32 cellular contexts compared by ENCODE assay signal in genomic region chr1:60268451-60268850, GRCh38.
"Had no signal": no experiment of that assay in that cellular context is flagged by ENCODE, and none has a peak within 500 bp of the region (broad histone marks: within the 10 kb centered on the region; RNA-seq: fewer than 3 reads in every experiment).

No MANE protein-coding gene starts in this region.

- H3K4me3 ChIP-seq: MG63, PC-9, SJSA1 had no signal

- H2AFZ ChIP-seq: PC-9 had no signal

- ATAC-seq: Panc1 had no signal

- H3K9ac ChIP-seq: KMS-11, SK-N-SH had no signal

- H3K27ac ChIP-seq: KMS-11, PC-9, SJSA1 had no signal

- FAIRE-seq: RCC 7860 had no signal

- H3K36me3 ChIP-seq: MG63, SJSA1 had no signal

- H3K4me1 ChIP-seq: SJSA1 had no signal

- H3K4me2 ChIP-seq: KMS-11, PC-9, SK-N-SH had no signal

- H3K27me3 ChIP-seq: MG63, SJSA1 had no signal

- DNase-seq: Kasumi-1, MG63, NCI-H1048, NCI-H1092 treated with DMSO at 0.1 percent for 48 hours, NCI-H1105 treated with DMSO at 0.1 percent for 48 hours, NCI-H1417, NCI-H1436, NCI-H146, NCI-H1694, NCI-H187, NCI-H1930, NCI-H2029 treated with DMSO at 0.1 percent for 48 hours, NCI-H2081 treated with DMSO at 0.1 percent for 48 hours, NCI-H2107, NCI-H2171, NCI-H226, NCI-H446 treated with DMSO at 0.1 percent for 48 hours, NCI-H510A, NCI-H524, NCI-H526, NCI-H69, NCI-H748 treated with DMSO at 0.1 percent for 48 hours, NCI-H82, PC-9, Right ventricle myocardium superior, SHP77 treated with DMSO at 0.1 percent for 48 hours, SK-N-SH, SW 1271 had no signal

- H3K9me3 ChIP-seq: MG63, SJSA1, SK-N-SH had no signal
